ENCODE assay signal across 19 cellular contexts in the genomic region with DNA sequence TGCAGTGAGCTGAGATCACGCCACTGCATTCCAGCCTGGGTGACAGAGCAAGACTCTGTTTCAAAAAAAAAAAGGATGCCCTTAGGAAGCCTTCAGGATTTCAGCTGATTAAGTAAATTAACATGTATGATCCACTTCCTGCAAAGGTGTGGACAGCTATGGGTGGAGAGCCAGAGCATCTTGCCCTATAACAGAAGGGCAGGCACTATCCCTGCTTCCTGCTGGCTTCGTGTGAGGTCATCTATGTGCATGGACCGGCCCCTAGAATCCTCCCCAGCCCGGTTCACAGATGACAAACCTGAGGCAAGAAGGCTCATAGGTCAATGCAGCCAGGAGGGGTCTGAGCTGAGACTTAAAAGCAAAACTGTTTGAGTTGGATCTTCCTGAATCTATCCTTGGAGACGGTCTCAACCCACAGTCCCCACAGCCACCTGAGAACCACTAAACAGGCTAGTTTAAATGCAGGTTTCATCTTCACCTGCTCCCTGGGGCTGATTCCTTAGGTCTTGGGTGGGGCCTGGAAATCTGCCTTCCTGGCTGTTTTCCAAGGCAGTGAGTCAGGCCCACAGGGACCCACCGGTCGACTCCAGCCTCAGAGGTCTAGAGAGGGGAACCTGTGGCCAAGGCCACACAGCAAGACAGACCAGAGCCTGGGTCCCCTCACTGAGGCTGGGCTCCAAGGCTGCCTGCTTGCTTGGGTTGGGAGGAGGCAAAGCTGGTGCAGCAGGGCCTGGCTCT. TPM values are rescaled to one million over a fixed set of nuclear protein-coding genes. Genes with fewer than 3 reads are reported as not detected.
DNase-seq lines count a peak whose midpoint lies in the region; ATAC-seq and TF ChIP-seq lines count a peak whose summit lies in the region.
"Had no signal": no experiment of that assay in that cellular context is flagged by ENCODE, and none has a peak within 500 bp of the region (broad histone marks: within the 10 kb centered on the region; RNA-seq: fewer than 3 reads in every experiment).

No MANE protein-coding gene starts in this region.

- TF ChIP-seq CTCF in RWPE1 (conservative IDR thresholded peaks at IDR 0.05; ENCODE audit: low read depth): no peak
- TF ChIP-seq CTCF in gastroesophageal sphincter (IDR thresholded peaks at IDR 0.05): no peak

- H3K23ac ChIP-seq in mesendoderm (ENCODE audit: low read length): no peak overlapping the region

- H3K27me3 ChIP-seq in mesendoderm (ENCODE audit: insufficient read depth, low read length, poor library complexity): no peaks in the 10 kb centered on the region
- no peaks in the 10 kb centered on the region for H3K27me3 ChIP-seq in gastroesophageal sphincter
- H3K27me3 ChIP-seq: esophagus squamous epithelium, hepatocyte had no signal

- no peak overlapping the region for H2BK15ac ChIP-seq in mesendoderm (replicated peaks; ENCODE audit: low read depth)

- no peak for TF ChIP-seq EP300 in gastroesophageal sphincter (IDR thresholded peaks at IDR 0.05)

- POLR2A ChIA-PET in RWPE1 (lab: Yijun Ruan, JAX; ENCODE audit: low non-redundant PET): no interaction called here

- H3K79me1 ChIP-seq in mesendoderm (ENCODE audit: low read length): no peaks in the 10 kb centered on the region

- TF ChIP-seq POLR2A in gastroesophageal sphincter (IDR thresholded peaks at IDR 0.05): no peak

- CTCF ChIA-PET in RWPE1 (lab: Yijun Ruan, JAX): interaction anchor here (0.6 to 1.4 kb wide), 2 partner anchors 97 to 347 kb away, joined by 3 to 7 read pairs; a partner anchor contains a TSS

- H3K27ac ChIP-seq in RWPE1: no peak overlapping the region
- H3K27ac ChIP-seq in mesendoderm (ENCODE audit: low read depth, low read length): no peak overlapping the region
- no peak overlapping the region for H3K27ac ChIP-seq in gastroesophageal sphincter
- H3K27ac ChIP-seq: coronary artery, esophagus squamous epithelium, hepatocyte, VCaP had no signal

- H4K5ac ChIP-seq in mesendoderm (ENCODE audit: low read length): no peak overlapping the region

- no peak overlapping the region for H3K18ac ChIP-seq in mesendoderm (ENCODE audit: low read length)

- no peak overlapping the region for H4K8ac ChIP-seq in mesendoderm (ENCODE audit: low read depth, low read length)

- no peaks in the 10 kb centered on the region for H3K79me2 ChIP-seq in mesendoderm (ENCODE audit: control insufficient read depth, insufficient read depth, low read length)
- H3K79me2 ChIP-seq: hepatocyte had no signal

- H3K9me3 ChIP-seq in gastroesophageal sphincter: no peaks in the 10 kb centered on the region
- H3K9me3 ChIP-seq: esophagus squamous epithelium had no signal

- H2BK5ac ChIP-seq in mesendoderm (ENCODE audit: low read length): no peak overlapping the region

- no peak overlapping the region for H3K4ac ChIP-seq in mesendoderm (ENCODE audit: low read depth, low read length)

- no peaks in the 10 kb centered on the region for H3K4me1 ChIP-seq in mesendoderm (ENCODE audit: control insufficient read depth, low read depth, low read length)
- no peaks in the 10 kb centered on the region for H3K4me1 ChIP-seq in gastroesophageal sphincter
- H3K4me1 ChIP-seq: esophagus squamous epithelium had no signal

- ATAC-seq in GM18870 (IDR thresholded peaks at IDR 0.05; ENCODE audit: unreplicated experiment): peak; percentile 6
- peak; percentile 15 for ATAC-seq in HG02973 (IDR thresholded peaks at IDR 0.05; ENCODE audit: unreplicated experiment)
- no peak for ATAC-seq in gastroesophageal sphincter

- DNase-seq in RWPE1 (ENCODE audit: low spot score) (peak; percentile 20), mesendoderm (peak; percentile 9), NCI-H510A treated with DMSO at 0.1 percent for 48 hours (lab: John Stamatoyannopoulos, UW) (no peak), dedifferentiated amniotic fluid mesenchymal stem cell (ENCODE audit: extremely low spot score) (no peak), SW 1271 (lab: John Stamatoyannopoulos, UW) (no peak)
- DNase-seq: activated gamma-delta T cell, aorta, DMS79, esophagus squamous epithelium, kidney glomerular epithelial cell, NCI-H1417 treated with DMSO at 0.1 percent for 48 hours, NCI-H226 had no signal

- no peak overlapping the region for H2AK5ac ChIP-seq in mesendoderm (ENCODE audit: low read length)

- H3K9ac ChIP-seq in mesendoderm (ENCODE audit: low read length): no peak overlapping the region

- H3K56ac ChIP-seq in mesendoderm (ENCODE audit: low read length): no peak overlapping the region

- H3K4me3 ChIP-seq in mesendoderm (ENCODE audit: low read length) (no peak overlapping the region), gastroesophageal sphincter (no peak overlapping the region)
- H3K4me3 ChIP-seq: coronary artery, esophagus squamous epithelium, hepatocyte had no signal

- no peaks in the 10 kb centered on the region for H3K36me3 ChIP-seq in mesendoderm (ENCODE audit: control insufficient read depth, insufficient read depth, low read length)
- no peaks in the 10 kb centered on the region for H3K36me3 ChIP-seq in gastroesophageal sphincter
- H3K36me3 ChIP-seq: esophagus squamous epithelium had no signal

- WGBS in mesendoderm (ENCODE audit: extremely low coverage, insufficient coverage, low lambda C conversion rate): no CpG with 5 or more reads among the region's 7 CpGs
- 86 to 100% methylated on average over 1 to 2 of the region's 7 CpGs for WGBS in gastroesophageal sphincter (ENCODE audit: low coverage in 1 of 2), 2 donors

- no peak overlapping the region for H3K4me2 ChIP-seq in mesendoderm (ENCODE audit: low read length)
- H3K4me2 ChIP-seq: hepatocyte had no signal

- H2BK120ac ChIP-seq in mesendoderm (ENCODE audit: low read depth, low read length): no peak overlapping the region

RNA-seq across cellular contexts. Expression of a gene that starts 55.2 kb away (rescaled TPM):
- not detected for polyA plus RNA-seq in mesendoderm (2013, experiment 1 of 2)
- polyA plus RNA-seq in mesendoderm (2013, experiment 2 of 2): not detected
- total RNA-seq in gastroesophageal sphincter: 10 to 100 TPM in 2 of 4 donors, 1 to 10 TPM in 2; 3.6 to 35.5 (median 11.4) TPM
- total RNA-seq: activated CD8-positive, alpha-beta memory T cell treated with anti-CD3 and anti-CD28 coated beads for 36 hours had no signal
- polyA plus RNA-seq: hepatocyte had no signal

Comparison
In these comparisons a context has a peak if more than half of its experiments do, and no peak if none do; other contexts are left out.
1. DNase-seq: peak in RWPE1 (single experiment) and mesendoderm (single experiment); none in NCI-H510A treated with DMSO at 0.1 percent for 48 hours (single experiment), dedifferentiated amniotic fluid mesenchymal stem cell (single experiment) and SW 1271 (0 of 2).